In genomic region chr10:69838418-69838817, GRCh38 we compare ENCODE assay signal across 1 cellular context.
TF ChIP-seq lines count a peak whose summit lies in the region.

No MANE protein-coding gene starts in this region.

TF ChIP-seq in IMR-90, 13 proteins besides CTCF, POLR2A, EP300 and RAD21:
- TF ChIP-seq RFX5 (IDR thresholded peaks at IDR 0.05; ENCODE audit: low read depth, low read length) (no peak), RCOR1 (IDR thresholded peaks at IDR 0.05; ENCODE audit: insufficient replicate concordance, low read length) (no peak), MAZ (IDR thresholded peaks at IDR 0.05; ENCODE audit: borderline replicate concordance, low read depth, low read length) (no peak), BHLHE40 (IDR thresholded peaks at IDR 0.05; ENCODE audit: low read depth, low read length) (no peak)
TF ChIP-seq in IMR-90: peak in this region for 0.
